Comparison of ENCODE assay signal across 8 cellular contexts in the genomic region with DNA sequence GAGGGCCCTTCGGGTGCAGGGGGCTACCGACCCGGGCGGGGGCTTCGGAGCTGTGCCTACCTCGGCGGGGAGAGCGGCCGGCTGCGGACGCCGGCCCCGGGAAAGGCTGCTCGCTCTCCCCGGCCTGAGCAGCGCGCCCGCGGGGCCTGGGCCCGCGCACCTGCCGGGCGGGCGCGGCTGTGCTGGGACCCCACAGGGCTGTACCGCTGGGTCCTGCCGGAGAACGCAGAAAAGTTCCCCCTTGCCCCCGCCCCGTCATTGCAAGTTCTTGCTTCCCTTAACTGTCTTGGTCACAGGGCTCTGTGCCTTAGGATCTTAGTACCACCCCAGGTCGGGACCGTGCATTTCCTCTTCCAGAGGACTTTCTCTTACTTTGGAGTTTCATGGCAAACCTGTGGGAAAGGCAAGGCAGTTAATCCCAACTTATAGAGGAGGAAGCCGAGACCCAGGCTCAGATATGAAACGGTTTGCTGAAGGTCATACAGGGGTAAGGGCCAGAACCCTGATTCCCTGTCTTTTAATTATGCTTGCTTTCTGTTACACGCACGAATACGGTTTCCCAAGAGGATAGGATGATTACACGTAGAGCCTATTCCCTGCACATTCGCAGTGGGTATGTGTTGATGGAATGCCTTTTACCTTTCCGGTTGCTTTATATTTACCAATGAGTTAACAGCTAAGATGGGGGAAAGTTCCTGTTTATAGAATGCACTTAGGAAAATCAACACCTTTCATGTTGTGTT. TPM values are rescaled to one million over a fixed set of nuclear protein-coding genes. Genes with fewer than 3 reads are reported as not detected.
DNase-seq lines count a peak whose midpoint lies in the region; ATAC-seq lines count a peak whose summit lies in the region.

No MANE protein-coding gene starts in this region.

- H3K36me3 Mint-ChIP-seq in activated naive CD8-positive, alpha-beta T cell treated with anti-CD3 and anti-CD28 coated beads for 36 hours = peaks cover 21% of the 10 kb centered on the region

- H3K4me3 Mint-ChIP-seq in activated naive CD8-positive, alpha-beta T cell treated with anti-CD3 and anti-CD28 coated beads for 36 hours = peak overlapping the region; percentile 89

- peaks cover 3% of the 10 kb centered on the region for H3K27me3 Mint-ChIP-seq in activated naive CD8-positive, alpha-beta T cell treated with anti-CD3 and anti-CD28 coated beads for 36 hours

- peaks cover 42% of the 10 kb centered on the region for H3K4me1 Mint-ChIP-seq in activated naive CD8-positive, alpha-beta T cell treated with anti-CD3 and anti-CD28 coated beads for 36 hours

- ATAC-seq in GM21786 (IDR thresholded peaks at IDR 0.05; ENCODE audit: unreplicated experiment) (peak; percentile 22), left cardiac atrium (peak; percentile 53 to 73)

- H3K27ac Mint-ChIP-seq in activated naive CD8-positive, alpha-beta T cell treated with anti-CD3 and anti-CD28 coated beads for 36 hours = peak overlapping the region; percentile 84

- peak; percentile 11 for DNase-seq in NCI-H1092 treated with DMSO at 0.1 percent for 48 hours (lab: John Stamatoyannopoulos, UW)
- no peak for DNase-seq in NCI-H1092 (lab: John Stamatoyannopoulos, UW)
- DNase-seq in LoVo (ENCODE audit: low spot score) = peak; percentile 6
- no peak for DNase-seq in activated naive CD8-positive, alpha-beta T cell treated with anti-CD3 and anti-CD28 coated beads for 36 hours
- peak; percentile 40 for DNase-seq in left cardiac atrium
- peak; percentile 78 for DNase-seq in posterior vena cava (ENCODE audit: low spot score)
- no peak for DNase-seq in NCI-H2107 (lab: John Stamatoyannopoulos, UW)

- intact Hi-C loops in left cardiac atrium (cut with DNase I) = loop anchor here in 1 of 2 donors (10.0 kb wide), 2 partner anchors 56 to 126 kb away; no protein-coding TSS in a partner anchor
- intact Hi-C loops in posterior vena cava (cut with DNase I) = loop anchor here in 1 of 2 donors (5.0 kb wide), 1 partner anchor 59 kb away; no protein-coding TSS in a partner anchor

- no peaks in the 10 kb centered on the region for H3K9me3 Mint-ChIP-seq in activated naive CD8-positive, alpha-beta T cell treated with anti-CD3 and anti-CD28 coated beads for 36 hours

RNA-seq across cellular contexts. Expression of a gene that starts 0.7 kb away (rescaled TPM):
- 10 to 100 TPM; 41.2 to 44.1 TPM for total RNA-seq in activated naive CD8-positive, alpha-beta T cell treated with anti-CD3 and anti-CD28 coated beads for 36 hours
- 10 to 100 TPM; 46.3 to 55.6 TPM for total RNA-seq in left cardiac atrium
- 100 to 1,000 TPM in 1 of 2 donors, 10 to 100 TPM in 1; 60.6 to 100 TPM for total RNA-seq in posterior vena cava

Comparison
In these comparisons a context has a peak if more than half of its experiments do, and no peak if none do; other contexts are left out.
1. DNase-seq: peak in NCI-H1092 treated with DMSO at 0.1 percent for 48 hours (single experiment), LoVo (single experiment), left cardiac atrium (single experiment) and posterior vena cava (single experiment); none in NCI-H1092 (single experiment), activated naive CD8-positive, alpha-beta T cell treated with anti-CD3 and anti-CD28 coated beads for 36 hours (single experiment) and NCI-H2107 (single experiment).